ENCODE assay signal across 14 cellular contexts in genomic region chr1:179120736-179121135, GRCh38. TPM values are rescaled to one million over a fixed set of nuclear protein-coding genes. Genes with fewer than 3 reads are reported as not detected.
DNase-seq lines count a peak whose midpoint lies in the region; ATAC-seq and TF ChIP-seq lines count a peak whose summit lies in the region.
"Had no signal": no experiment of that assay in that cellular context is flagged by ENCODE, and none has a peak within 500 bp of the region (broad histone marks: within the 10 kb centered on the region; RNA-seq: fewer than 3 reads in every experiment).

No MANE protein-coding gene starts in this region.

- peaks cover 5% of the 10 kb centered on the region for H3K4me1 Mint-ChIP-seq in GM23338
- peaks cover 6% of the 10 kb centered on the region for H3K4me1 Mint-ChIP-seq in nephron

- peak overlapping the region; percentile 11; the same call in 1 of the 2 replicates for H3K27ac ChIP-seq in GM23338 (ENCODE audit: low read depth)
- H3K27ac ChIP-seq: C4-2B, HL-60 had no signal

- H3K36me3 ChIP-seq in GM23338 (ENCODE audit: insufficient read depth), result peaks cover 10% of the 10 kb centered on the region

- H3K27ac Mint-ChIP-seq in GM23338, result no peak overlapping the region
- peak overlapping the region; percentile 25 to 86 (median 80) for H3K27ac Mint-ChIP-seq in nephron

- ATAC-seq in GM23338 (no peak), HG03354 (IDR thresholded peaks at IDR 0.05; ENCODE audit: poor library complexity, severe bottlenecking, unreplicated experiment) (no peak), HG02798 (IDR thresholded peaks at IDR 0.05; ENCODE audit: poor library complexity, unreplicated experiment) (no peak)
- ATAC-seq: Right ventricle myocardium inferior had no signal

- H3K4me3 Mint-ChIP-seq in GM23338 (no peak overlapping the region), nephron (no peak overlapping the region)

- no peaks in the 10 kb centered on the region for H3K27me3 ChIP-seq in GM23338 (ENCODE audit: insufficient read depth)

- H3F3A ChIP-seq in GM23338 (replicated peaks; ENCODE audit: low read depth), result peaks cover 5% of the 10 kb centered on the region; the same call in 1 of the 2 replicates

- H2AFZ ChIP-seq in GM23338, result no peak overlapping the region

- no peak overlapping the region for H3K4me3 ChIP-seq in GM23338
- H3K4me3 ChIP-seq: K562 had no signal

- TF ChIP-seq CTCF in GM23338 (conservative IDR thresholded peaks at IDR 0.05; ENCODE audit: low read depth in 2 of 2) (no peak), nephron (IDR thresholded peaks at IDR 0.05; ENCODE audit: unreplicated experiment in 3 of 3) (no peak)

- H3K9me3 Mint-ChIP-seq in GM23338 (no peaks in the 10 kb centered on the region), nephron (no peaks in the 10 kb centered on the region)

- H4K20me1 ChIP-seq in GM23338 (replicated peaks; ENCODE audit: insufficient read depth), result no peaks in the 10 kb centered on the region

- no peak for DNase-seq in GM23338 (ENCODE audit: low spot score)
- DNase-seq in NCI-H82 treated with DMSO at 0.1 percent for 48 hours (lab: John Stamatoyannopoulos, UW; ENCODE audit: unreplicated experiment), result peak; percentile 71
- peak; percentile 33 for DNase-seq in amniotic epithelial cell (ENCODE audit: low read depth)
- no peak for DNase-seq in HUDEP-2 (lab: John Stamatoyannopoulos, UW; ENCODE audit: unreplicated experiment in 76 of 76)
- DNase-seq: DMS79, NCI-H1105 treated with DMSO at 0.1 percent for 48 hours, NCI-H510A had no signal

- peaks cover 24% of the 10 kb centered on the region for H3K4me1 ChIP-seq in GM23338 (ENCODE audit: insufficient read depth)

- H3K9me2 ChIP-seq in GM23338 (ENCODE audit: insufficient read depth), result no peaks in the 10 kb centered on the region

- peaks cover 24% of the 10 kb centered on the region for H3K36me3 Mint-ChIP-seq in GM23338 (ENCODE audit: low read depth)
- peaks cover 37% of the 10 kb centered on the region for H3K36me3 Mint-ChIP-seq in nephron (ENCODE audit: low read depth)

- no peak overlapping the region for H3K4me2 ChIP-seq in GM23338

- no peaks in the 10 kb centered on the region; the same call in 1 of the 2 replicates for H3K79me2 ChIP-seq in GM23338 (replicated peaks; ENCODE audit: insufficient read depth)

- H3K27me3 Mint-ChIP-seq in GM23338 (ENCODE audit: insufficient read depth, low read depth, poor library complexity) (no peaks in the 10 kb centered on the region), nephron (ENCODE audit: low read depth) (no peaks in the 10 kb centered on the region)

TF ChIP-seq in GM23338, 12 proteins besides CTCF, POLR2A, EP300 and RAD21:
- no peak for TF ChIP-seq ETS1 (IDR thresholded peaks at IDR 0.05)
- no peak for TF ChIP-seq NANOG (IDR thresholded peaks at IDR 0.05; ENCODE audit: borderline replicate concordance)
- no peak for TF ChIP-seq EZH2 (IDR thresholded peaks at IDR 0.05; ENCODE audit: low read depth, unreplicated experiment)
- TF ChIP-seq CREB1 (CRISPR knock-in tag; IDR thresholded peaks at IDR 0.05; ENCODE audit: low read depth), result no peak
- no peak for TF ChIP-seq JUNB (IDR thresholded peaks at IDR 0.05; ENCODE audit: unreplicated experiment)
- TF ChIP-seq ZNF331 (CRISPR knock-in tag; IDR thresholded peaks at IDR 0.05; ENCODE audit: low read depth), result no peak
- TF ChIP-seq EZH2phosphoT487 (IDR thresholded peaks at IDR 0.05; ENCODE audit: unreplicated experiment), result no peak
- TF ChIP-seq REST (IDR thresholded peaks at IDR 0.05; ENCODE audit: unreplicated experiment), result no peak

RNA-seq across cellular contexts. Expression of gene TOR3A, which starts 38.9 kb away (rescaled TPM):
- total RNA-seq in GM23338 (2014; rRNA removed; shearing (Covaris generic)), result 49.7 and 57.6 TPM in 2 replicates
- polyA plus RNA-seq in GM23338 (2016; fragmentation: Nextera tagmentation; extraction: Ambion mirVana), result 11.2 TPM in 2 replicates

Comparison
In these comparisons a context has a peak if more than half of its experiments do, and no peak if none do; other contexts are left out.
1. DNase-seq: peak in NCI-H82 treated with DMSO at 0.1 percent for 48 hours (single experiment) and amniotic epithelial cell (single experiment); none in GM23338 (single experiment) and HUDEP-2 (0 of 76).